Comparison of ENCODE assay signal across 10 cellular contexts in the genomic region with DNA sequence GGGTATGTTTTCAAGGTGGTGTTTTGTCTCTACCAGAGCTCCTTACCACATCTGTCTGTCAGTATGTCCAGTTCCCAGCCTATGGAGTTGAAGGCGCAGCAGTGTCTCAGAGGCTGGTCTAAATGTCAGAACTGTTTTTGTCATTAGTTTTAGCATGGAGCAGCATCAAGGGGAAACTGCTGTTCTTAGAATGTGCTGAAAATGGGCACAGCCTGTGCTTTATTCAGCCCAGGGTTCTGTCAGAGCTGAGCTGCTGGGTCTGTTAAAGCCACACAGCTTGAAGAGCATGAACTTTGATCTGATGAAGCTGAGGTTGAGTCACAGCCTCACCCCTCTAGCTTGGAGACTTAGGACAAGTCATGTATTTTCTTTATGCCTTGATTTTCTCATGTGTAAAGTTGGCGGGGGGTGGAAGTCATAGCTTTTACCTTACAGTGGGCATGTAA.
DNase-seq lines count a peak whose midpoint lies in the region; ATAC-seq, FAIRE-seq and TF ChIP-seq lines count a peak whose summit lies in the region.
"Had no signal": no experiment of that assay in that cellular context is flagged by ENCODE, and none has a peak within 500 bp of the region (broad histone marks: within the 10 kb centered on the region; RNA-seq: fewer than 3 reads in every experiment).

No MANE protein-coding gene starts in this region.

- H3F3A ChIP-seq in MM.1S (ENCODE audit: insufficient read depth, low read length) = peaks cover 5% of the 10 kb centered on the region

- FAIRE-seq in GM12891 (lab: Jason Lieb, UNC) = peak; percentile 59

- H3K27ac ChIP-seq in MM.1S (ENCODE audit: low read length) (peak overlapping the region; percentile 78), psoas muscle (peak overlapping the region; percentile 82)

- WGBS in psoas muscle, 3 donors = 85 to 91% (median 89%) methylated on average over 2 of the region's 2 CpGs

- in situ Hi-C loops in GM13977 (cut with MboI; ENCODE audit: low pct_unique_long_range_greater_than_20kb, low sequenced_read_pairs, unreplicated experiment) = no loop called here

- 0 out of 2 replicates have a peak, but pooled peaks cover 11% of the 10 kb centered on the region for H3K79me2 ChIP-seq in MM.1S (ENCODE audit: low read length)

- H3K36me3 Mint-ChIP-seq in activated naive CD8-positive, alpha-beta T cell treated with anti-CD3 and anti-CD28 coated beads for 36 hours = peaks cover 11% of the 10 kb centered on the region

- no peaks in the 10 kb centered on the region for H4K20me1 ChIP-seq in MM.1S (ENCODE audit: insufficient read depth, low read length)

- H3K27me3 ChIP-seq in MM.1S (replicated peaks; ENCODE audit: insufficient read depth, low read length) (no peaks in the 10 kb centered on the region), psoas muscle (ENCODE audit: insufficient read depth in 3 of 3, low read length in 2 of 3) (no peaks in the 10 kb centered on the region)

- H3K27ac Mint-ChIP-seq in activated naive CD8-positive, alpha-beta T cell treated with anti-CD3 and anti-CD28 coated beads for 36 hours = peak overlapping the region; percentile 47
- H3K27ac Mint-ChIP-seq: HFFc6 had no signal

- peaks cover 32% of the 10 kb centered on the region for H3K4me1 Mint-ChIP-seq in activated naive CD8-positive, alpha-beta T cell treated with anti-CD3 and anti-CD28 coated beads for 36 hours

- DNase-seq in GM12891 (ENCODE audit: insufficient read length, low spot score) = no peak
- peak; percentile 28 for DNase-seq in MM.1S
- peak; percentile 15 for DNase-seq in activated naive CD8-positive, alpha-beta T cell treated with anti-CD3 and anti-CD28 coated beads for 36 hours
- no peak for DNase-seq in psoas muscle
- no peak for DNase-seq in ureter (ENCODE audit: low spot score)
- no peak for DNase-seq in GM13977 (ENCODE audit: low spot score)
- no peak for DNase-seq in dedifferentiated amniotic fluid mesenchymal stem cell (ENCODE audit: extremely low spot score)
- DNase-seq: HFFc6 had no signal

- no peak for TF ChIP-seq CTCF in MM.1S (IDR thresholded peaks at IDR 0.05; ENCODE audit: low read length)
- no peak for TF ChIP-seq CTCF in psoas muscle (IDR thresholded peaks at IDR 0.05)
- TF ChIP-seq CTCF in GM13977 (IDR thresholded peaks at IDR 0.05; ENCODE audit: extremely low read depth, insufficient read depth, missing control alignments) = no peak

- no peak for TF ChIP-seq POLR2A in GM12891 (IDR thresholded peaks at IDR 0.05; ENCODE audit: low read depth, low read length)

- H3K27me3 Mint-ChIP-seq in activated naive CD8-positive, alpha-beta T cell treated with anti-CD3 and anti-CD28 coated beads for 36 hours = peaks cover 90% of the 10 kb centered on the region

- H3K4me3 Mint-ChIP-seq in activated naive CD8-positive, alpha-beta T cell treated with anti-CD3 and anti-CD28 coated beads for 36 hours = peak overlapping the region; percentile 4
- H3K4me3 Mint-ChIP-seq: HFFc6 had no signal

- H3K36me3 ChIP-seq in MM.1S (replicated peaks; ENCODE audit: insufficient read depth, low read length) (no peaks in the 10 kb centered on the region), psoas muscle (ENCODE audit: insufficient read depth in 1 of 2, low read depth in 1 of 2) (no peaks in the 10 kb centered on the region)
- H3K36me3 ChIP-seq: left lung had no signal

- H3K9me3 Mint-ChIP-seq in activated naive CD8-positive, alpha-beta T cell treated with anti-CD3 and anti-CD28 coated beads for 36 hours = peaks cover 7% of the 10 kb centered on the region

- H3K9me3 ChIP-seq in MM.1S (replicated peaks; ENCODE audit: insufficient read depth, low read length) (no peaks in the 10 kb centered on the region), psoas muscle (peaks cover 6% of the 10 kb centered on the region)

- ATAC-seq in psoas muscle (no peak), HG02884 (IDR thresholded peaks at IDR 0.05; ENCODE audit: unreplicated experiment) (no peak)

- H2AFZ ChIP-seq in MM.1S (ENCODE audit: low read length) = no peak overlapping the region

- H3K4me2 ChIP-seq in MM.1S (ENCODE audit: low read depth, low read length) = peak overlapping the region; percentile 52

- H3K4me3 ChIP-seq in MM.1S (ENCODE audit: low read length) (0 out of 2 replicates have a peak overlapping the region, but pooled peaks have one; percentile 9), psoas muscle (no peak overlapping the region)
- H3K4me3 ChIP-seq: left lung had no signal

- H3K9ac ChIP-seq in MM.1S (ENCODE audit: low read length) = peak overlapping the region; percentile 42; the same call in 1 of the 2 replicates

- H3K9me2 ChIP-seq in MM.1S (replicated peaks; ENCODE audit: insufficient read depth, low read length) = no peaks in the 10 kb centered on the region

- intact Hi-C loops in psoas muscle (cut with DNase I) = loop anchor here (2.0 to 5.0 kb wide), 3 partner anchors 34 to 121 kb away; no protein-coding TSS in a partner anchor

- H3K4me1 ChIP-seq in MM.1S (ENCODE audit: low read length) = peaks cover 24% of the 10 kb centered on the region
- peaks cover 52% of the 10 kb centered on the region for H3K4me1 ChIP-seq in psoas muscle

TF ChIP-seq in GM12891, 5 proteins besides CTCF, POLR2A, EP300 and RAD21:
- no peak for TF ChIP-seq SPI1 (IDR thresholded peaks at IDR 0.05; ENCODE audit: low read depth, low read length)
- TF ChIP-seq TAF1 (IDR thresholded peaks at IDR 0.05; ENCODE audit: low read depth, low read length) = no peak
- TF ChIP-seq POU2F2 (IDR thresholded peaks at IDR 0.05; ENCODE audit: low read depth, low read length) = no peak
- no peak for TF ChIP-seq POLR2AphosphoS5 (IDR thresholded peaks at IDR 0.05; ENCODE audit: low read depth, low read length)
- TF ChIP-seq PAX5 (IDR thresholded peaks at IDR 0.05; ENCODE audit: insufficient read depth, low read length, severe bottlenecking) = no peak

Comparison
In these comparisons a context has a peak if more than half of its experiments do, and no peak if none do; other contexts are left out.
1. DNase-seq: peak in MM.1S (single experiment) and activated naive CD8-positive, alpha-beta T cell treated with anti-CD3 and anti-CD28 coated beads for 36 hours (single experiment); none in GM12891 (single experiment), psoas muscle (0 of 2), ureter (single experiment), GM13977 (single experiment) and dedifferentiated amniotic fluid mesenchymal stem cell (single experiment).